ENCODE assay signal across 9 cellular contexts in the genomic region with DNA sequence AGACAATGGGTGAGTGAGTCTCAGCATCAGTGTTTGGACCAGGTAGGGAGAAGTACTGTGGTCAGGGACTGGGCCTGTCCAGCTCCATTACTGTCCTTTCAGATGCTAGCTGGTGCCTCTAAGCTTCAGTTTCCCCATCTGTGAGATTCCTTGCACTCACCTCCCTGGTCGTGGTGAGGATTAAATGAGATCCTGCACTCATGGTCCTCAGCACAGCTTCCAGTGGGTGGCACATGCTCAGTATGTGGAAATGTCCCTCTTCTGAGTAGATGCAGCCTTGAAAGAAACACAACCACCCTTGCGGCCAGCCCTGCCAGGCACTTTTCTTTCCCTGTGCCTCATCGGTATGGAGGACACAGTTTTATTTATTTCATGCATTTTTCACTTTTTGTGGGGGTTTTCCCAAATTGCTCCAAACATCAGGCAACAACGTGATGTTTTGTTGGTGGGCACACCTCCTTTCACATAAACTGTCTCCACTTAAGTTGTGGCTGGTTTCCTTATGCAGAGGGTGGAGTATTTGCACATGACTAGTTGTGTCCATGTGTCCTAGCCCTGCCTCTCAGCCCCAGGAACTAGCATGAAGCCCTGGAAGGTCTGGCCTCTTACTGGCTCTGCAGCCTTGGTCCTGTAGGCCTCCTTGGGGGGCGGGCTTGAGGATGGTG.
A peak's percentile ranks its signal among the peaks of the same experiment; 100 is the strongest.
DNase-seq lines count a peak whose midpoint lies in the region; ATAC-seq and TF ChIP-seq lines count a peak whose summit lies in the region.
"Had no signal": no experiment of that assay in that cellular context is flagged by ENCODE, and none has a peak within 500 bp of the region (broad histone marks: within the 10 kb centered on the region; RNA-seq: fewer than 3 reads in every experiment).

No MANE protein-coding gene starts in this region.

- H3K4me2 ChIP-seq in SU-DHL-6 (ENCODE audit: low read depth, low read length, poor library complexity, severe bottlenecking): peak overlapping the region; percentile 93

- no peak for TF ChIP-seq CTCF in GM12875 (IDR thresholded peaks at IDR 0.05; ENCODE audit: borderline replicate concordance, insufficient read depth, low read depth, low read length)
- no peak for TF ChIP-seq CTCF in SU-DHL-6 (IDR thresholded peaks at IDR 0.05; ENCODE audit: insufficient read depth, low read length, poor library complexity, severe bottlenecking)

- no peaks in the 10 kb centered on the region for H3K27me3 ChIP-seq in SU-DHL-6 (ENCODE audit: low read length)

- H2AFZ ChIP-seq in SU-DHL-6 (ENCODE audit: low read depth, low read length, severe bottlenecking): no peak overlapping the region

- peak overlapping the region; percentile 81 for H3K9ac ChIP-seq in SU-DHL-6 (ENCODE audit: low read length)

- no peaks in the 10 kb centered on the region for H3K36me3 ChIP-seq in SU-DHL-6 (ENCODE audit: low read length)

- no peaks in the 10 kb centered on the region for H3K9me3 ChIP-seq in SU-DHL-6 (ENCODE audit: insufficient read depth, low read length)

- no peaks in the 10 kb centered on the region for H3K79me2 ChIP-seq in SU-DHL-6 (ENCODE audit: insufficient read depth, low read length)

- no peak for ATAC-seq in HG03159 (IDR thresholded peaks at IDR 0.05; ENCODE audit: unreplicated experiment)

- H3K9me2 ChIP-seq in SU-DHL-6 (replicated peaks; ENCODE audit: insufficient read depth, low read length): no peaks in the 10 kb centered on the region

- DNase-seq in fibroblast of peridontal ligament (ENCODE audit: extremely low read depth): peak; percentile 18
- no peak for DNase-seq in skeletal muscle cell (ENCODE audit: low read depth)
- DNase-seq in HUDEP-2 (lab: John Stamatoyannopoulos, UW; ENCODE audit: unreplicated experiment in 76 of 76): no peak
- no peak for DNase-seq in NCI-H1417 (lab: John Stamatoyannopoulos, UW)
- no peak for DNase-seq in cerebellar cortex (ENCODE audit: low spot score)
- DNase-seq: NCI-H2029 treated with DMSO at 0.1 percent for 48 hours had no signal

- no peaks in the 10 kb centered on the region for H3F3A ChIP-seq in SU-DHL-6 (ENCODE audit: insufficient read depth)

- H3K4me3 ChIP-seq in GM12875 (ENCODE audit: low read depth, low read length): peak overlapping the region; percentile 80
- peak overlapping the region; percentile 73 for H3K4me3 ChIP-seq in SU-DHL-6 (ENCODE audit: insufficient read depth, low read length, poor library complexity, severe bottlenecking)
- H3K4me3 ChIP-seq in skeletal muscle cell (ENCODE audit: low read depth, low read length): peak overlapping the region; percentile 92

- no peak overlapping the region for H3K27ac ChIP-seq in SU-DHL-6 (ENCODE audit: low read depth, low read length)

- H4K20me1 ChIP-seq in SU-DHL-6 (ENCODE audit: low read depth, low read length): no peaks in the 10 kb centered on the region
